ENCODE assay signal across 11 cellular contexts in genomic region chr5:157549283-157549629, GRCh38. TPM values are rescaled to one million over a fixed set of nuclear protein-coding genes. Genes with fewer than 3 reads are reported as not detected.
DNase-seq lines count a peak whose midpoint lies in the region; ATAC-seq, FAIRE-seq and TF ChIP-seq lines count a peak whose summit lies in the region.
"Had no signal": no experiment of that assay in that cellular context is flagged by ENCODE, and none has a peak within 500 bp of the region (broad histone marks: within the 10 kb centered on the region; RNA-seq: fewer than 3 reads in every experiment).

No MANE protein-coding gene starts in this region.

- no peaks in the 10 kb centered on the region for H3K9me3 Mint-ChIP-seq in activated B cell treated with CpG ODN at 0.5 μM for 24 hours

- WGBS in HepG2 (ENCODE audit: low lambda C conversion rate), result 15% methylated on average over 3 of the region's 3 CpGs

- H3K27ac ChIP-seq in AG04450 (ENCODE audit: low read depth, low read length) (peak overlapping the region; percentile 99), HepG2 (ENCODE audit: extremely low read length, insufficient read depth, low read length) (no peak overlapping the region), vagina (no peak overlapping the region)
- H3K27ac ChIP-seq: SK-N-MC had no signal

- CTCF ChIA-PET in AG04450 (lab: Charles Lee) (interaction anchor here (0.6 kb wide), 1 partner anchor 168 kb away, joined by 7 read pairs; no protein-coding TSS in a partner anchor), activated B cell treated with CpG ODN at 0.5 μM for 24 hours (lab: Charles Lee) (no interaction called here), HepG2 (lab: Yijun Ruan, JAX; ENCODE audit: low intra/inter-chr PET ratio, low total read pairs) (no interaction called here)

- H3K4me1 Mint-ChIP-seq in activated B cell treated with CpG ODN at 0.5 μM for 24 hours, result peaks cover 92% of the 10 kb centered on the region

- H3K79me2 ChIP-seq in HepG2 (ENCODE audit: insufficient read depth, low read length), result no peaks in the 10 kb centered on the region

- FAIRE-seq in HepG2 (lab: Jason Lieb, UNC), result no peak

- no peaks in the 10 kb centered on the region for H3K27me3 ChIP-seq in AG04450 (ENCODE audit: control insufficient read depth, insufficient read depth, low read length)
- H3K27me3 ChIP-seq in HepG2 (ENCODE audit: control insufficient read depth in 1 of 2, insufficient read depth in 2 of 2, low read length in 2 of 2), result peaks cover 0 to 1% of the 10 kb centered on the region in 2 experiments; a peak in 1 of 5 replicates
- H3K27me3 ChIP-seq in vagina, result no peaks in the 10 kb centered on the region

- no peaks in the 10 kb centered on the region for H4K20me1 ChIP-seq in HepG2 (ENCODE audit: insufficient read depth, low read length)

- no peak for TF ChIP-seq CTCF in AG04450 (IDR thresholded peaks at IDR 0.05; ENCODE audit: low read depth, low read length)
- TF ChIP-seq CTCF in activated B cell treated with CpG ODN at 0.5 μM for 24 hours (IDR thresholded peaks at IDR 0.05), result no peak
- TF ChIP-seq CTCF in HepG2 (CRISPR knock-in tag; IDR thresholded peaks at IDR 0.05), result no peak
- no peak for TF ChIP-seq CTCF in vagina (IDR thresholded peaks at IDR 0.05)

- no peak overlapping the region for H3K9ac ChIP-seq in HepG2 (ENCODE audit: insufficient read depth, low read depth, low read length)

- no peak for TF ChIP-seq RAD21 in HepG2 (CRISPR knock-in tag; IDR thresholded peaks at IDR 0.05)

- H3K27ac Mint-ChIP-seq in activated B cell treated with CpG ODN at 0.5 μM for 24 hours, result peak overlapping the region; percentile 83

- peaks cover 80% of the 10 kb centered on the region for H3K36me3 Mint-ChIP-seq in activated B cell treated with CpG ODN at 0.5 μM for 24 hours (ENCODE audit: low read depth)

- H3K9me3 ChIP-seq in AG04450 (ENCODE audit: control insufficient read depth, insufficient read depth, low read length), result no peaks in the 10 kb centered on the region
- no peaks in the 10 kb centered on the region for H3K9me3 ChIP-seq in HepG2 (ENCODE audit: low read length)
- H3K9me3 ChIP-seq in vagina, result no peaks in the 10 kb centered on the region

- peak overlapping the region; percentile 33 for H3K4me3 Mint-ChIP-seq in activated B cell treated with CpG ODN at 0.5 μM for 24 hours

- no peak overlapping the region for H3K4me2 ChIP-seq in HepG2 (ENCODE audit: low read depth, low read length)

- H3K4me3 ChIP-seq in AG04450 (ENCODE audit: low read depth, low read length) (peak overlapping the region; percentile 34; the same call in 1 of the 2 replicates), HepG2 (replicated peaks in 1 of 3; ENCODE audit: insufficient read depth in 1 of 3, low read depth in 2 of 3, low read length in 3 of 3) (no peak overlapping the region), vagina (no peak overlapping the region)
- H3K4me3 ChIP-seq: SK-N-MC had no signal

- BruUV-seq in HepG2 (replicated peaks; lab: Mats Ljungman, UMichigan), result no TSS peak

- in situ Hi-C loops in HepG2 (cut with HindIII; ENCODE audit: extremely low pct_ligation_motif_present, low pct_unique_long_range_greater_than_20kb), result no loop called here

- no peak overlapping the region for H2AFZ ChIP-seq in HepG2 (ENCODE audit: low read length)

- H3K36me3 ChIP-seq in HepG2 (replicated peaks in 1 of 2; ENCODE audit: control insufficient read depth in 1 of 2, insufficient read depth in 2 of 2, low read length in 2 of 2) (no peaks in the 10 kb centered on the region), vagina (no peaks in the 10 kb centered on the region)

- DNase-seq in AG04450 (ENCODE audit: low read depth, low spot score) (no peak), ELR (ENCODE audit: low read depth) (peak; percentile 65), activated B cell treated with CpG ODN at 0.5 μM for 24 hours (no peak), HepG2 (ENCODE audit: low spot score) (peak; percentile 62), COR-L47 (lab: John Stamatoyannopoulos, UW) (no peak), vagina (ENCODE audit: extremely low spot score in 2 of 2) (no peak)
- DNase-seq: activated CD8-positive, alpha-beta memory T cell treated with anti-CD3 and anti-CD28 coated beads, Interleukin-2, amount 50 U/mL, for 4 hours; mesendoderm had no signal

- H3K4me1 ChIP-seq in HepG2 (ENCODE audit: insufficient read depth, low read length) (0 out of 2 replicates have a peak, but pooled peaks cover 14% of the 10 kb centered on the region), vagina (peaks cover 50% of the 10 kb centered on the region)

- TF ChIP-seq EP300 in HepG2 (IDR thresholded peaks at IDR 0.05; ENCODE audit: low read depth in 2 of 2, low read length in 2 of 2) (no peak), HepG2 (CRISPR knock-in tag; IDR thresholded peaks at IDR 0.05; ENCODE audit: borderline replicate concordance) (no peak)

- ATAC-seq in activated B cell treated with CpG ODN at 0.5 μM for 24 hours (ENCODE audit: low read depth) (no peak), HepG2 (no peak), HG02798 (IDR thresholded peaks at IDR 0.05; ENCODE audit: poor library complexity, unreplicated experiment) (no peak), GM21360 (IDR thresholded peaks at IDR 0.05; ENCODE audit: unreplicated experiment) (no peak)

- POLR2A ChIA-PET in AG04450 (lab: Yijun Ruan, JAX), result interaction anchor here (0.7 to 2.4 kb wide), 4 partner anchors 9 to 33 kb away, joined by 3 to 8 read pairs (median 6); no protein-coding TSS in a partner anchor
- POLR2A ChIA-PET in activated B cell treated with CpG ODN at 0.5 μM for 24 hours (lab: Charles Lee), result interaction anchor here (0.6 to 1.6 kb wide), 5 partner anchors 8 to 29 kb away, joined by 3 to 11 read pairs (median 4); no protein-coding TSS in a partner anchor
- POLR2A ChIA-PET in HepG2 (lab: Yijun Ruan, JAX), result no interaction called here

- H3K27me3 Mint-ChIP-seq in activated B cell treated with CpG ODN at 0.5 μM for 24 hours, result no peaks in the 10 kb centered on the region

- intact Hi-C loops in activated B cell treated with CpG ODN at 0.5 μM for 24 hours (cut with micrococcal nuclease), result no loop called here
- intact Hi-C loops in HepG2 (cut with micrococcal nuclease; ENCODE audit: unreplicated experiment), result no loop called here
- intact Hi-C loops in vagina (cut with DNase I), result no loop called here

- TF ChIP-seq POLR2A in HepG2 (IDR thresholded peaks at IDR 0.05; ENCODE audit: insufficient read depth in 1 of 2, low read depth in 2 of 2, low read length in 2 of 2) (no peak), vagina (IDR thresholded peaks at IDR 0.05) (no peak)

TF ChIP-seq in HepG2, 621 proteins besides CTCF, POLR2A, EP300 and RAD21 (continues in another document):
- TF ChIP-seq IRX3 (CRISPR knock-in tag; IDR thresholded peaks at IDR 0.05; ENCODE audit: borderline replicate concordance, low read depth) (no peak), ZNF367 (CRISPR knock-in tag; IDR thresholded peaks at IDR 0.05; ENCODE audit: borderline replicate concordance) (no peak), NR2F2 (IDR thresholded peaks at IDR 0.05; ENCODE audit: borderline replicate concordance, low read depth) (no peak), ZMAT5 (CRISPR knock-in tag; IDR thresholded peaks at IDR 0.05; ENCODE audit: borderline replicate concordance, low read depth) (no peak), SP1 (IDR thresholded peaks at IDR 0.05) (no peak), SP1 (CRISPR knock-in tag; IDR thresholded peaks at IDR 0.05) (no peak), THAP7 (CRISPR knock-in tag; IDR thresholded peaks at IDR 0.05) (no peak), KMT2A (CRISPR knock-in tag; IDR thresholded peaks at IDR 0.05) (no peak), ZNF263 (CRISPR knock-in tag; IDR thresholded peaks at IDR 0.05) (no peak)

RNA-seq across cellular contexts. Expression of gene ADAM19, which starts 26.3 kb away (rescaled TPM):
- polyA plus RNA-seq in AG04450 (2011; rRNA removed) (44.7 and 52.4 TPM in 2 replicates), HepG2 (2011; rRNA removed) (0.61 and 0.74 TPM in 2 replicates)
- polyA minus RNA-seq in AG04450 (2011; rRNA and poly(A)+ RNA removed), result 95.8 and 112 TPM in 2 replicates
- total RNA-seq in activated B cell treated with CpG ODN at 0.5 μM for 24 hours (115 and 136 TPM in 2 replicates), HepG2 (2016; rRNA removed; fragmentation: Illumina TruSeq; extraction: Trizol) (0.24 and 0.38 TPM in 2 replicates), vagina (4.9 TPM)
- total RNA-seq in HepG2 (2016; cell fraction: cytosol; rRNA removed; fragmentation: Illumina TruSeq; extraction: Trizol; ENCODE audit: low read depth), result 0.18 TPM in 1 of 2 replicates, not detected in the other
- total RNA-seq in HepG2 (2016; cell fraction: insoluble cytoplasmic fraction; rRNA removed; fragmentation: Illumina TruSeq; extraction: Trizol), result 0.13 and 0.28 TPM in 2 replicates
- 0.15 and 0.17 TPM in 2 replicates for total RNA-seq in HepG2 (2016; cell fraction: membrane; rRNA removed; fragmentation: Illumina TruSeq; extraction: Trizol)
- total RNA-seq in HepG2 (2016; cell fraction: nucleus; rRNA removed; fragmentation: Illumina TruSeq; extraction: Trizol), result 0.41 and 0.50 TPM in 2 replicates
- 0.31 and 0.35 TPM in 2 replicates for polyA plus RNA-seq in HepG2 (2011; cell fraction: cytosol; rRNA removed)
- 1.1 and 1.4 TPM in 2 replicates for polyA plus RNA-seq in HepG2 (2011; cell fraction: nucleus; rRNA removed)
- 0.21 and 0.23 TPM in 2 replicates for polyA plus RNA-seq in HepG2 (2012)
- 0.03 TPM in 1 of 2 replicates, not detected in the other for polyA plus RNA-seq in HepG2 (2016; cell fraction: cytosol; fragmentation: Illumina TruSeq; extraction: Trizol; ENCODE audit: low read depth)
- 0.03 and 0.07 TPM in 2 replicates for polyA plus RNA-seq in HepG2 (2016; cell fraction: insoluble cytoplasmic fraction; fragmentation: Illumina TruSeq; extraction: Trizol; ENCODE audit: low read depth)
- polyA plus RNA-seq in HepG2 (2016; cell fraction: membrane; fragmentation: Illumina TruSeq; extraction: Trizol; ENCODE audit: low read depth), result 0.12 TPM in 1 of 2 replicates, not detected in the other
- 0.52 and 0.73 TPM in 2 replicates for polyA plus RNA-seq in HepG2 (2016; cell fraction: nucleus; fragmentation: Illumina TruSeq; extraction: Trizol; ENCODE audit: insufficient read depth, low read depth)
- 0.12 and 1.3 TPM in 2 replicates for polyA minus RNA-seq in HepG2 (2011; rRNA and poly(A)+ RNA removed; ENCODE audit: low replicate concordance)
- 0.53 and 0.69 TPM in 2 replicates for polyA minus RNA-seq in HepG2 (2011; cell fraction: cytosol; rRNA and poly(A)+ RNA removed)
- 0.77 and 0.87 TPM in 2 replicates for polyA minus RNA-seq in HepG2 (2011; cell fraction: nucleus; rRNA and poly(A)+ RNA removed)

Comparison
In these comparisons a context has a peak if more than half of its experiments do, and no peak if none do; other contexts are left out.
1. DNase-seq: peak in ELR (single experiment) and HepG2 (single experiment); none in AG04450 (single experiment), activated B cell treated with CpG ODN at 0.5 μM for 24 hours (single experiment), COR-L47 (single experiment) and vagina (0 of 2).
2. RNA of gene ADAM19, which starts 26.3 kb away (total RNA-seq): 115 to 136 TPM in activated B cell treated with CpG ODN at 0.5 μM for 24 hours; 4.9 TPM in vagina (single experiment) and 0.13 to 0.50 TPM in HepG2; every median in the first group is over 10 times any median in the second.